1 cellular context compared by ENCODE assay signal in genomic region chr5:96516631-96517071, GRCh38.
TF ChIP-seq lines count a peak whose summit lies in the region.

No MANE protein-coding gene starts in this region.

TF ChIP-seq in GM23338, 12 proteins besides CTCF, POLR2A, EP300 and RAD21 (continued from another document):
- TF ChIP-seq ZNF462 (CRISPR knock-in tag; IDR thresholded peaks at IDR 0.05) (no peak), EZH2 (IDR thresholded peaks at IDR 0.05; ENCODE audit: low read depth, unreplicated experiment) (no peak), CREB1 (CRISPR knock-in tag; IDR thresholded peaks at IDR 0.05; ENCODE audit: low read depth) (no peak), ZNF331 (CRISPR knock-in tag; IDR thresholded peaks at IDR 0.05; ENCODE audit: low read depth) (no peak), REST (IDR thresholded peaks at IDR 0.05; ENCODE audit: unreplicated experiment) (no peak), ETS1 (IDR thresholded peaks at IDR 0.05) (no peak), NANOG (IDR thresholded peaks at IDR 0.05; ENCODE audit: borderline replicate concordance) (no peak), EZH2phosphoT487 (IDR thresholded peaks at IDR 0.05; ENCODE audit: unreplicated experiment) (no peak), ZNF114 (CRISPR knock-in tag; IDR thresholded peaks at IDR 0.05) (no peak)
